9 cellular contexts compared by ENCODE assay signal in genomic region chr9:136704741-136705140, GRCh38. TPM values are rescaled to one million over a fixed set of nuclear protein-coding genes. Genes with fewer than 3 reads are reported as not detected.
"Had no signal": no experiment of that assay in that cellular context is flagged by ENCODE, and none has a peak within 500 bp of the region (broad histone marks: within the 10 kb centered on the region; RNA-seq: fewer than 3 reads in every experiment).

No MANE protein-coding gene starts in this region.

RNA-seq across cellular contexts. Expression of gene DIPK1B, which starts 7.6 kb away (rescaled TPM):
- total RNA-seq: myocyte had no signal

RNA-seq across cellular contexts. Expression of gene LCN10, which starts 38.0 kb away (rescaled TPM):
- total RNA-seq: chondrocyte, frontal cortex, hepatocyte, lung microvascular endothelial cell, myocyte had no signal
- polyA plus RNA-seq: hepatocyte, immature natural killer cell had no signal

RNA-seq across cellular contexts. Expression of gene LCN6, which starts 43.6 kb away (rescaled TPM):
- total RNA-seq: chondrocyte, dermis microvascular lymphatic vessel endothelial cell, endodermal cell, frontal cortex, hepatocyte, lung microvascular endothelial cell, mesothelial cell of epicardium, myocyte had no signal
- polyA plus RNA-seq: hepatocyte, immature natural killer cell had no signal
